In genomic region chr12:109477185-109477962, GRCh38 we compare ENCODE assay signal across 1 cellular context.
TF ChIP-seq lines count a peak whose summit lies in the region.

Gene KCTD10 (minus strand): TSS chr12:109477300. CDS start chr12:109477262, 38 bp downstream.
Gene UBE3B (plus strand): TSS chr12:109477634. CDS start chr12:109483552, 5,918 bp downstream.

TF ChIP-seq in K562, 482 proteins besides CTCF, POLR2A, EP300 and RAD21 (continued from another document and continues in another):
- TF ChIP-seq BRF2 (IDR thresholded peaks at IDR 0.05; ENCODE audit: borderline replicate concordance, insufficient read depth, insufficient read length) (no peak), RAD51 (IDR thresholded peaks at IDR 0.05; ENCODE audit: borderline replicate concordance, low read depth) (no peak; the same call in 1 of the 2 replicates), IFI16 (CRISPR knock-in tag; IDR thresholded peaks at IDR 0.05) (no peak), ZNF133 (CRISPR knock-in tag; IDR thresholded peaks at IDR 0.05) (no peak), ZNF354B (CRISPR knock-in tag; IDR thresholded peaks at IDR 0.05) (no peak), ARHGAP35 (IDR thresholded peaks at IDR 0.05; ENCODE audit: partially characterized antibody) (no peak), NRF1 (conservative IDR thresholded peaks at IDR 0.05 in 1 of 2, IDR thresholded peaks at IDR 0.05 in 1 of 2) (peak in 1 of 2 experiments; percentile 37; a peak in 2 of 4 replicates), CC2D1A (IDR thresholded peaks at IDR 0.05) (peak; percentile 61; the same call in 1 of the 2 replicates), ZNF77 (CRISPR knock-in tag; IDR thresholded peaks at IDR 0.05) (no peak), NUFIP1 (IDR thresholded peaks at IDR 0.05; ENCODE audit: partially characterized antibody) (no peak), UBTF (IDR thresholded peaks at IDR 0.05; ENCODE audit: borderline replicate concordance in 1 of 2, low read depth in 2 of 2, low read length in 2 of 2) (peak in 1 of 2 experiments; percentile 24; a peak in 2 of 4 replicates), RFX7 (CRISPR knock-in tag; IDR thresholded peaks at IDR 0.05) (no peak), ZEB2 (IDR thresholded peaks at IDR 0.05) (peak; percentile 100), TARDBP (IDR thresholded peaks at IDR 0.05) (peak; percentile 72; the same call in 1 of the 2 replicates), ZNF512 (tag; IDR thresholded peaks at IDR 0.05) (no peak), CXXC5 (CRISPR knock-in tag; IDR thresholded peaks at IDR 0.05) (peak; percentile 83), TCFL5 (CRISPR knock-in tag; conservative IDR thresholded peaks at IDR 0.05) (no peak), STAT5A (IDR thresholded peaks at IDR 0.05; ENCODE audit: borderline replicate concordance, low read length) (no peak), SMARCC2 (IDR thresholded peaks at IDR 0.05; ENCODE audit: low read depth) (no peak), COPS2 (conservative IDR thresholded peaks at IDR 0.05) (no peak), NR1H2 (CRISPR knock-in tag; IDR thresholded peaks at IDR 0.05) (no peak), RBM34 (IDR thresholded peaks at IDR 0.05; ENCODE audit: borderline replicate concordance, insufficient read depth, low read length) (no peak), IRF9 (tag; IDR thresholded peaks at IDR 0.05) (peak; percentile 45; the same call in 1 of the 2 replicates), SMAD4 (CRISPR knock-in tag; conservative IDR thresholded peaks at IDR 0.05) (peak; percentile 80), PYGO2 (tag; IDR thresholded peaks at IDR 0.05) (peak; percentile 71; the same call in 1 of the 2 replicates), KLF13 (tag; IDR thresholded peaks at IDR 0.05; ENCODE audit: borderline replicate concordance, low read depth) (peak; percentile 90), E2F6 (IDR thresholded peaks at IDR 0.05; ENCODE audit: borderline replicate concordance in 1 of 2, extremely low read depth in 1 of 2, insufficient read depth in 1 of 2, insufficient read length in 1 of 2, low read depth in 1 of 2, low read length in 1 of 2, poor library complexity in 1 of 2, severe bottlenecking in 1 of 2) (no peak), BDP1 (IDR thresholded peaks at IDR 0.05; ENCODE audit: insufficient read depth, insufficient read length) (no peak), SMC3 (conservative IDR thresholded peaks at IDR 0.05; ENCODE audit: insufficient read depth, low read depth, low read length) (no peak), ETV1 (tag; conservative IDR thresholded peaks at IDR 0.05; ENCODE audit: low read depth) (peak; percentile 95), HDAC1 (IDR thresholded peaks at IDR 0.05) (peak in 1 of 2 experiments; percentile 68; a peak in 1 of 4 replicates), PML (IDR thresholded peaks at IDR 0.05; ENCODE audit: low read length) (peak; percentile 82), LEF1 (IDR thresholded peaks at IDR 0.05) (peak; percentile 62; the same call in 1 of the 2 replicates), ZNF143 (CRISPR knock-in tag; IDR thresholded peaks at IDR 0.05) (no peak), DLX4 (CRISPR knock-in tag; IDR thresholded peaks at IDR 0.05) (no peak), ZNF239 (CRISPR knock-in tag; IDR thresholded peaks at IDR 0.05) (no peak), ZNF79 (CRISPR knock-in tag; IDR thresholded peaks at IDR 0.05; ENCODE audit: low read depth) (0 out of 2 replicates have a peak, but pooled peaks have one; percentile 22), SIRT6 (IDR thresholded peaks at IDR 0.05; ENCODE audit: low read depth, low read length) (no peak), MCM2 (IDR thresholded peaks at IDR 0.05; ENCODE audit: low read depth) (no peak), ZBTB11 (CRISPR knock-in tag; IDR thresholded peaks at IDR 0.05) (peak; percentile 99 to 100 (median 100)), ZNF764 (CRISPR knock-in tag; IDR thresholded peaks at IDR 0.05; ENCODE audit: low read depth) (0 out of 2 replicates have a peak, but pooled peaks have one; percentile 24), PATZ1 (CRISPR knock-in tag; IDR thresholded peaks at IDR 0.05; ENCODE audit: borderline replicate concordance) (peak; percentile 72; the same call in 1 of the 2 replicates), GMEB1 (CRISPR knock-in tag; IDR thresholded peaks at IDR 0.05) (peak; percentile 66), ZNF280A (IDR thresholded peaks at IDR 0.05; ENCODE audit: low read depth, partially characterized antibody) (no peak), KLF6 (CRISPR knock-in tag; IDR thresholded peaks at IDR 0.05; ENCODE audit: borderline replicate concordance) (no peak), ZNF717 (CRISPR knock-in tag; IDR thresholded peaks at IDR 0.05) (no peak), MCM3 (IDR thresholded peaks at IDR 0.05) (no peak), ZNF12 (CRISPR knock-in tag; IDR thresholded peaks at IDR 0.05) (no peak), HCFC1 (IDR thresholded peaks at IDR 0.05; ENCODE audit: low read depth, low read length) (peak; percentile 81), ZNF57 (CRISPR knock-in tag; IDR thresholded peaks at IDR 0.05) (no peak), TAF7 (tag; IDR thresholded peaks at IDR 0.05) (peak; percentile 99)
